Comparison of ENCODE assay signal across 8 cellular contexts in the genomic region with DNA sequence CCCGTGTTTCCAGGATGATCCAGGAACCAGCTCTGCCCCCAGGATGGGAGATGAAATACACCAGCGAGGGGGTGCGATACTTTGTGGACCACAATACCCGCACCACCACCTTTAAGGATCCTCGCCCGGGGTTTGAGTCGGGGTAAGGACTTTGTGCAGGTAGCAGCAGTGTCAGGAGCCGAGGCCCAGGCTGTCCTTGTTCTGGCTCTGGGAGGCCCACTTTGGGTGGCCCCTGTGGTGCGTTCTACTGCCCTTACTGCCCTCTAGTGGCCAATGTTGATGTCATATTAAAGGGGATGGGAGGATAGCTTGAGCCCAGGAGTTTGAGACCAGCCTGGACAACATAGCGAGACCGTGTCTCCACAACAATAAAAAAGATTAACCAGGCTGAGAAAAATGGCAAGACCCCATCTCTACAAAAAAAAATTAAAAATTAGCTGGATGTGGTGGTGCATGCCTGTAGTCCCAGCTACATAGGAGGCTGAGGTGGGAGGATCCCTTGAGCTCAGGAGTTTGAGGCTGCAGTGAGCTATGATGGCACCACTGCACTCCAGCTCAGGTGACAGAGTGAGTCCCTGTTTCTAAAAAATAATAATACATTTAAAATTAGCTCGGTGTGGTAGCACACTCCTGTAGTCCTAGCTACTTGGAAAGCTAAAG. TPM values are rescaled to one million over a fixed set of nuclear protein-coding genes. Genes with fewer than 3 reads are reported as not detected.
DNase-seq lines count a peak whose midpoint lies in the region; ATAC-seq and TF ChIP-seq lines count a peak whose summit lies in the region.

No MANE protein-coding gene starts in this region.

- no peaks in the 10 kb centered on the region for H3K9me3 Mint-ChIP-seq in activated CD4-positive, alpha-beta T cell treated with anti-CD3 and anti-CD28 coated beads for 36 hours (ENCODE audit: low read depth)

- CTCF ChIA-PET in activated CD4-positive, alpha-beta T cell treated with anti-CD3 and anti-CD28 coated beads for 36 hours (lab: Charles Lee): interaction anchor here (0.5 to 3.1 kb wide), 30 partner anchors 9 to 1969 kb away, joined by 3 to 29 read pairs (median 4); partner anchors contain the start of gene NQO1

- peaks cover 15% of the 10 kb centered on the region for H3K36me3 Mint-ChIP-seq in activated CD4-positive, alpha-beta T cell treated with anti-CD3 and anti-CD28 coated beads for 36 hours (ENCODE audit: low read depth)

- POLR2A ChIA-PET in activated CD4-positive, alpha-beta T cell treated with anti-CD3 and anti-CD28 coated beads for 36 hours (lab: Charles Lee): no interaction called here

- no peak overlapping the region for H3K27ac ChIP-seq in 22Rv1

- H3K27ac Mint-ChIP-seq in activated CD4-positive, alpha-beta T cell treated with anti-CD3 and anti-CD28 coated beads for 36 hours: no peak overlapping the region

- ATAC-seq in activated CD4-positive, alpha-beta T cell treated with anti-CD3 and anti-CD28 coated beads for 36 hours: peak; percentile 83

- no peaks in the 10 kb centered on the region for H3K4me1 Mint-ChIP-seq in activated CD4-positive, alpha-beta T cell treated with anti-CD3 and anti-CD28 coated beads for 36 hours

- H3K4me3 Mint-ChIP-seq in activated CD4-positive, alpha-beta T cell treated with anti-CD3 and anti-CD28 coated beads for 36 hours: no peak overlapping the region

- peak; percentile 89 for TF ChIP-seq CTCF in 22Rv1 (IDR thresholded peaks at IDR 0.05)

- DNase-seq in GDM1 (lab: John Stamatoyannopoulos, UW) (peak; percentile 0), NCI-H1092 (lab: John Stamatoyannopoulos, UW) (peak; percentile 53), ecto neural progenitor cell (ENCODE audit: low spot score) (peak; percentile 76), lung microvascular endothelial cell (ENCODE audit: low read depth in 2 of 2) (peak; percentile 63 to 79), NCI-H128 (lab: John Stamatoyannopoulos, UW; ENCODE audit: unreplicated experiment) (no peak)
- DNase-seq in activated CD4-positive, alpha-beta T cell treated with anti-CD3 and anti-CD28 coated beads for 36 hours: peak; percentile 61
- peak; percentile 8 to 11 for DNase-seq in stimulated activated CD8-positive, alpha-beta memory T cell treated with anti-CD3 and anti-CD28 coated beads, Interleukin-7, amount 100 ng/mL, for 48 hours (ENCODE audit: extremely low read depth in 1 of 2, low read depth in 1 of 2)

- no peaks in the 10 kb centered on the region for H3K27me3 Mint-ChIP-seq in activated CD4-positive, alpha-beta T cell treated with anti-CD3 and anti-CD28 coated beads for 36 hours

- intact Hi-C loops in activated CD4-positive, alpha-beta T cell treated with anti-CD3 and anti-CD28 coated beads for 36 hours (cut with DNase I, micrococcal nuclease): loop anchor here (1.0 kb wide), 2 partner anchors 134 to 221 kb away; no protein-coding TSS in a partner anchor

RNA-seq across cellular contexts. Expression of gene CLEC18A, which starts 20.9 kb away (rescaled TPM):
- total RNA-seq in activated CD4-positive, alpha-beta T cell treated with anti-CD3 and anti-CD28 coated beads for 36 hours: under 1 TPM; 0.32 to 0.37 TPM
- total RNA-seq in lung microvascular endothelial cell: not detected in 2 replicates
